ENCODE assay signal across 8 cellular contexts in genomic region chr16:788399-789126, GRCh38. TPM values are rescaled to one million over a fixed set of nuclear protein-coding genes. Genes with fewer than 3 reads are reported as not detected.
DNase-seq lines count a peak whose midpoint lies in the region; ATAC-seq, FAIRE-seq and TF ChIP-seq lines count a peak whose summit lies in the region.

Gene CHTF18, plus strand, starts transcription at chr16:788620. Its CDS starts 65 bp downstream, at chr16:788685.

- peak within 1 kb of the TSS; percentile 99 for H3K4me3 ChIP-seq in AG09309 (ENCODE audit: control insufficient read depth, low read depth, low read length)
- H3K4me3 ChIP-seq in keratinocyte (ENCODE audit: control insufficient read depth in 2 of 3, extremely low read depth in 1 of 3, insufficient read depth in 2 of 3, low read depth in 1 of 3, low read length in 3 of 3) = peak within 1 kb of the TSS; percentile 74 to 86 (median 86)

- peak within 1 kb of the TSS; percentile 79 for H2AFZ ChIP-seq in keratinocyte (ENCODE audit: control insufficient read depth, low read length)

- H3K9me3 ChIP-seq in keratinocyte (ENCODE audit: control insufficient read depth, low read depth, low read length) = no peaks in the 10 kb centered on the region

- no peaks in the 10 kb centered on the region for H3K9me1 ChIP-seq in keratinocyte (ENCODE audit: control insufficient read depth, extremely low read depth, insufficient read depth, low read length)

- DNase-seq in AG09309 (ENCODE audit: low read depth) = peak; percentile 53
- peak; percentile 53 to 94 for DNase-seq in NCI-H446 (lab: John Stamatoyannopoulos, UW)
- DNase-seq in activated CD4-positive, alpha-beta T cell treated with anti-CD3 and anti-CD28 coated beads for 1 hour = peak; percentile 91
- peak; percentile 32 to 43 for DNase-seq in cerebellar nuclear complex (lab: John Stamatoyannopoulos, UW)
- DNase-seq in keratinocyte (ENCODE audit: low read depth, low spot score) = no peak
- peak; percentile 94 for DNase-seq in stimulated activated CD4-positive, alpha-beta T cell treated with anti-CD3 and anti-CD28 coated beads, Interleukin-12 subunit alpha, Interleukin-12 subunit beta, amount 100 ng/mL, for 4 hours

- FAIRE-seq in keratinocyte (lab: Jason Lieb, UNC) = no peak

- H3K27ac ChIP-seq in keratinocyte (ENCODE audit: control insufficient read depth, insufficient read depth, low read length) = peak within 1 kb of the TSS; percentile 47

- peak within 1 kb of the TSS; percentile 88 for H3K4me2 ChIP-seq in keratinocyte (ENCODE audit: control insufficient read depth, extremely low read depth, insufficient read depth, low read depth, low read length)

- H3K36me3 ChIP-seq in keratinocyte (ENCODE audit: control insufficient read depth in 2 of 2, extremely low read depth in 1 of 2, insufficient read depth in 2 of 2, low read length in 2 of 2) = peaks cover 5 to 12% of the 10 kb centered on the region in 2 experiments

- peak within 1 kb of the TSS; percentile 83 for H3K9ac ChIP-seq in keratinocyte (ENCODE audit: control insufficient read depth, extremely low read depth, insufficient read depth, low read length)

- H3K79me2 ChIP-seq in keratinocyte (ENCODE audit: control insufficient read depth, insufficient read depth, low read length) = peaks cover 27% of the 10 kb centered on the region

- no peak for TF ChIP-seq CTCF in AG09309 (IDR thresholded peaks at IDR 0.05; ENCODE audit: control insufficient read depth, insufficient read depth, low read depth, low read length, missing control alignments)
- TF ChIP-seq CTCF in keratinocyte (optimal IDR thresholded peaks at IDR 0.05 in 1 of 3, IDR thresholded peaks at IDR 0.05 in 1 of 3, conservative IDR thresholded peaks at IDR 0.05 in 1 of 3; ENCODE audit: extremely low read depth in 1 of 3, insufficient read depth in 2 of 3, low read length in 3 of 3) = no peak

- dilution Hi-C loops in keratinocyte (cut with MboI; ENCODE audit: extremely low pct_ligation_motif_present, low sequenced_read_pairs) = no loop called here

- no peaks in the 10 kb centered on the region for H3K27me3 ChIP-seq in keratinocyte (ENCODE audit: control insufficient read depth, extremely low read depth, insufficient read depth, low read length)

- H3K4me1 ChIP-seq in keratinocyte (ENCODE audit: control insufficient read depth, extremely low read depth, insufficient read depth, low read length) = peaks cover 19% of the 10 kb centered on the region

- peaks cover 7% of the 10 kb centered on the region for H4K20me1 ChIP-seq in keratinocyte (ENCODE audit: control insufficient read depth, extremely low read depth, insufficient read depth, low read length)

- ATAC-seq in GM19043 (IDR thresholded peaks at IDR 0.05; ENCODE audit: low read depth, unreplicated experiment) (peak; percentile 66), HG03354 (IDR thresholded peaks at IDR 0.05; ENCODE audit: poor library complexity, severe bottlenecking, unreplicated experiment) (peak; percentile 71)

RNA-seq across cellular contexts. Expression of gene CHTF18, which starts in this region (rescaled TPM):
- 5.7 to 6.7 TPM (median 5.7 TPM) in 3 replicates for polyA plus RNA-seq in keratinocyte
- 1.8 TPM for polyA plus RNA-seq in keratinocyte (2011; ENCODE audit: low read depth)
- 2.3 and 4.3 TPM in 2 replicates for polyA plus RNA-seq in keratinocyte (2011; cell fraction: cytosol; rRNA removed)
- polyA plus RNA-seq in keratinocyte (2011; cell fraction: nucleus; rRNA removed) = 15.4 and 27.3 TPM in 2 replicates
- polyA plus RNA-seq in keratinocyte (2012; ENCODE audit: low replicate concordance) = 3.0 and 15.1 TPM in 2 replicates
- 2.2 to 6.1 TPM (median 5.8 TPM) in 3 replicates for polyA minus RNA-seq in keratinocyte
- polyA minus RNA-seq in keratinocyte (2011; cell fraction: cytosol; rRNA and poly(A)+ RNA removed) = 12.1 TPM
- polyA minus RNA-seq in keratinocyte (2011; cell fraction: nucleus; rRNA and poly(A)+ RNA removed) = 8.8 and 10.4 TPM in 2 replicates
